ENCODE assay signal across 2 cellular contexts in genomic region chr13:98026457-98026857, GRCh38.
TF ChIP-seq lines count a peak whose summit lies in the region.

No MANE protein-coding gene starts in this region.

TF ChIP-seq in IMR-90, 13 proteins besides CTCF, POLR2A, EP300 and RAD21:
- no peak for TF ChIP-seq NFE2L2 (IDR thresholded peaks at IDR 0.05; ENCODE audit: low read depth, low read length)
- no peak for TF ChIP-seq FOS (IDR thresholded peaks at IDR 0.05; ENCODE audit: low read depth, low read length)
- no peak for TF ChIP-seq CHD1 (IDR thresholded peaks at IDR 0.05; ENCODE audit: low read depth, low read length)
- no peak for TF ChIP-seq MXI1 (IDR thresholded peaks at IDR 0.05; ENCODE audit: borderline replicate concordance, low read depth, low read length)
- TF ChIP-seq, protein P1, sequence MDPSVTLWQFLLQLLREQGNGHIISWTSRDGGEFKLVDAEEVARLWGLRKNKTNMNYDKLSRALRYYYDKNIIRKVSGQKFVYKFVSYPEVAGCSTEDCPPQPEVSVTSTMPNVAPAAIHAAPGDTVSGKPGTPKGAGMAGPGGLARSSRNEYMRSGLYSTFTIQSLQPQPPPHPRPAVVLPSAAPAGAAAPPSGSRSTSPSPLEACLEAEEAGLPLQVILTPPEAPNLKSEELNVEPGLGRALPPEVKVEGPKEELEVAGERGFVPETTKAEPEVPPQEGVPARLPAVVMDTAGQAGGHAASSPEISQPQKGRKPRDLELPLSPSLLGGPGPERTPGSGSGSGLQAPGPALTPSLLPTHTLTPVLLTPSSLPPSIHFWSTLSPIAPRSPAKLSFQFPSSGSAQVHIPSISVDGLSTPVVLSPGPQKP (IDR thresholded peaks at IDR 0.05; ENCODE audit: borderline replicate concordance, low read depth, low read length): no peak
- no peak for TF ChIP-seq CEBPB (IDR thresholded peaks at IDR 0.05; ENCODE audit: low read depth, low read length)
- no peak for TF ChIP-seq SMC3 (IDR thresholded peaks at IDR 0.05; ENCODE audit: low read depth, low read length)
- TF ChIP-seq BHLHE40 (IDR thresholded peaks at IDR 0.05; ENCODE audit: low read depth, low read length): no peak
- TF ChIP-seq RCOR1 (IDR thresholded peaks at IDR 0.05; ENCODE audit: insufficient replicate concordance, low read length): no peak
- no peak for TF ChIP-seq RFX5 (IDR thresholded peaks at IDR 0.05; ENCODE audit: low read depth, low read length)
- TF ChIP-seq, protein P2, sequence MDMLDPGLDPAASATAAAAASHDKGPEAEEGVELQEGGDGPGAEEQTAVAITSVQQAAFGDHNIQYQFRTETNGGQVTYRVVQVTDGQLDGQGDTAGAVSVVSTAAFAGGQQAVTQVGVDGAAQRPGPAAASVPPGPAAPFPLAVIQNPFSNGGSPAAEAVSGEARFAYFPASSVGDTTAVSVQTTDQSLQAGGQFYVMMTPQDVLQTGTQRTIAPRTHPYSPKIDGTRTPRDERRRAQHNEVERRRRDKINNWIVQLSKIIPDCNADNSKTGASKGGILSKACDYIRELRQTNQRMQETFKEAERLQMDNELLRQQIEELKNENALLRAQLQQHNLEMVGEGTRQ (IDR thresholded peaks at IDR 0.05; ENCODE audit: low read depth, low read length): no peak
- no peak for TF ChIP-seq MAFK (IDR thresholded peaks at IDR 0.05; ENCODE audit: low read depth, low read length)
- TF ChIP-seq MAZ (IDR thresholded peaks at IDR 0.05; ENCODE audit: borderline replicate concordance, low read depth, low read length): no peak

TF ChIP-seq in endothelial cell of umbilical vein, 7 proteins besides CTCF, POLR2A, EP300 and RAD21:
- TF ChIP-seq POLR2AphosphoS5 (IDR thresholded peaks at IDR 0.05; ENCODE audit: insufficient read depth, low read depth, low read length) (no peak), EZH2 (IDR thresholded peaks at IDR 0.05; ENCODE audit: borderline replicate concordance, low read depth, low read length, severe bottlenecking) (no peak)
